In genomic region chr10:71354771-71355170, GRCh38 we compare ENCODE assay signal across 1 cellular context.
A peak's percentile ranks its signal among the peaks of the same experiment; 100 is the strongest.
TF ChIP-seq lines count a peak whose summit lies in the region.

No MANE protein-coding gene starts in this region.

TF ChIP-seq in K562, 482 proteins besides CTCF, POLR2A, EP300 and RAD21:
- TF ChIP-seq GATAD2B (IDR thresholded peaks at IDR 0.05; ENCODE audit: borderline replicate concordance) (no peak), BCLAF1 (IDR thresholded peaks at IDR 0.05; ENCODE audit: borderline replicate concordance in 1 of 2, control insufficient read depth in 1 of 2, low read depth in 2 of 2, low read length in 1 of 2) (no peak), MAX (CRISPR knock-in tag; IDR thresholded peaks at IDR 0.05) (0 out of 2 replicates have a peak, but pooled peaks have one; percentile 16)
